ENCODE assay signal across 8 cellular contexts in the genomic region with DNA sequence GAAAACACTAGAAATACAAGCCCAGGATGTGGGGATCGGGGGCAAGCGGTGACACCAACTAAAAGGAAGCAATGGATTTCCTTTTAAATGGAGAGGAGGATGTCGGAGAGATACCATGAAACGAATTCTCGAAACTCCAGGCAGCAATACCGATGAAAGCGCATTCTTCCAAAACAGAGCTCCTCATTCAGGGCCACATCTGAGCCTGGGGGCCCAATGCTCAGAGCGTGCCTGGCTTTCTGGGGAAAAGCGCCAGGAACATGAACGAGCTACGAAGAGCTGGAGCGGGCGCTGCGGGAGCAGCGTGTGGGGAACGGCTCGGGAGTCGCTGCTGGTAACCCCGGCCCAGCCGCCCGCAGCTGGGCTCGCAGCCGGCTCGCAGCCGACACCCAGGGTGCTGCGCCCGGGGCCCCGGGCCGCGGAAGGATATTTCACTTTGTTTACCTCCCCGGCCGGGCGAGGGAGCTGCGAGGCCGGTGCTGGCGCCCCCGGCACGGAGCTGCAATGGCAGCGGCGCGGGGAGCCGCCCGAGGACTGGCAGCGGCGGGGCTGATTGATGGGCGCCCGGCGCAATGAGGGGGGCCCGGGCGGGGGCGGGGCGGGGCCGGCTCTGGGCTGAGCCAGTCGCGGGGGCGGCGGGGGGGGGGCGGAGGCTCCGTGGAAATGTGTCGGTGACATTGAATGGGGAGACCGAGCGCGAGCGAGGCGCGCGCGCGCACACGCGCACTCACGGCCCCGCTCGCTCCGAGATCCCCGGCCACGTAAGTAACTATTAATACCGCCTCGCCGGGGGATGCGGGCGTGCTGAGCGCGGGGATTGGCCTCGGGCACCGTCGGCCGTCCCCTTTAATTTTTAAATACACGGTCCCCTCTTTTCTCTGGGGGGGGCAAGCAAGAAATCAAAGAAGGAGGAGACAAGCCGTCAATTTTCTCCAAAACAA. TPM values are rescaled to one million over a fixed set of nuclear protein-coding genes. Genes with fewer than 3 reads are reported as not detected.
A peak's percentile ranks its signal among the peaks of the same experiment; 100 is the strongest.
DNase-seq lines count a peak whose midpoint lies in the region; ATAC-seq and TF ChIP-seq lines count a peak whose summit lies in the region.

TSS of gene TRIB2 (plus strand) at position 687 of the 941 bp plus-strand sequence. CDS start 1,372 bp downstream, outside the sequence.

- H3K4me3 ChIP-seq in BE2C (ENCODE audit: low read depth, low read length): peak within 1 kb of the TSS; percentile 97
- peak within 1 kb of the TSS; percentile 94 for H3K4me3 ChIP-seq in effector memory CD4-positive, alpha-beta T cell (ENCODE audit: insufficient read depth, low read depth, low read length, poor library complexity, severe bottlenecking)

- TF ChIP-seq CTCF in BE2C (IDR thresholded peaks at IDR 0.05; ENCODE audit: low read depth, low read length): no peak

- H3K4me1 ChIP-seq in BE2C: peaks cover 10% of the 10 kb centered on the region
- peaks cover 17% of the 10 kb centered on the region for H3K4me1 ChIP-seq in effector memory CD4-positive, alpha-beta T cell (ENCODE audit: control insufficient read depth, insufficient read depth, low read length, poor library complexity, severe bottlenecking)

- peak; percentile 63 for ATAC-seq in GM19372 (IDR thresholded peaks at IDR 0.05; ENCODE audit: low read depth, unreplicated experiment)

- H3K9me3 ChIP-seq in BE2C: no peaks in the 10 kb centered on the region
- no peaks in the 10 kb centered on the region for H3K9me3 ChIP-seq in effector memory CD4-positive, alpha-beta T cell (ENCODE audit: control insufficient read depth, low read length)

- peak within 1 kb of the TSS; percentile 80 for H3K27ac ChIP-seq in effector memory CD4-positive, alpha-beta T cell (ENCODE audit: insufficient read depth, low read length, poor library complexity, severe bottlenecking)

- DNase-seq in BE2C (peak; percentile 94), HK-2 (ENCODE audit: unreplicated experiment) (peak; percentile 83), NOMO-1 (lab: John Stamatoyannopoulos, UW; ENCODE audit: unreplicated experiment in 2 of 2) (peak; percentile 64 to 74), medulla oblongata (ENCODE audit: extremely low spot score) (peak; percentile 91)
- peak; percentile 84 to 86 for DNase-seq in activated CD8-positive, alpha-beta memory T cell treated with anti-CD3 and anti-CD28 coated beads for 4 hours (ENCODE audit: low read depth in 2 of 2)
- peak; percentile 87 to 93 (median 89) for DNase-seq in effector memory CD4-positive, alpha-beta T cell
- peak; percentile 65 to 77 (median 69) for DNase-seq in stimulated activated CD4-positive, alpha-beta T cell treated with anti-CD3 and anti-CD28 coated beads, TNF-alpha, amount 100 ng/mL, for 48 hours (ENCODE audit: low read depth in 3 of 3)

- no peaks in the 10 kb centered on the region for H3K27me3 ChIP-seq in BE2C
- H3K27me3 ChIP-seq in effector memory CD4-positive, alpha-beta T cell (replicated peaks; ENCODE audit: control insufficient read depth, insufficient read depth, low read length, poor library complexity, severe bottlenecking): no peaks in the 10 kb centered on the region

- H3K36me3 ChIP-seq in BE2C: peaks cover 15% of the 10 kb centered on the region
- no peaks in the 10 kb centered on the region for H3K36me3 ChIP-seq in effector memory CD4-positive, alpha-beta T cell (ENCODE audit: control insufficient read depth, insufficient read depth, low read length)

RNA-seq across cellular contexts. Expression of gene TRIB2, which starts in this region (rescaled TPM):
- 318 TPM for polyA plus RNA-seq in BE2C (2012; ENCODE audit: insufficient read depth, insufficient read length, low read depth)

Comparison
In these comparisons a context has a peak if more than half of its experiments do, and no peak if none do; other contexts are left out.
1. Peak in every context shown above with its lines: DNase-seq, ATAC-seq, H3K4me3 ChIP-seq and H3K27ac ChIP-seq.